9 cellular contexts compared by ENCODE assay signal in genomic region chr7:106866298-106867281, GRCh38. TPM values are rescaled to one million over a fixed set of nuclear protein-coding genes. Genes with fewer than 3 reads are reported as not detected.
DNase-seq lines count a peak whose midpoint lies in the region; ATAC-seq and TF ChIP-seq lines count a peak whose summit lies in the region.
"Had no signal": no experiment of that assay in that cellular context is flagged by ENCODE, and none has a peak within 500 bp of the region (broad histone marks: within the 10 kb centered on the region; RNA-seq: fewer than 3 reads in every experiment).

No MANE protein-coding gene starts in this region.

- peaks cover 84% of the 10 kb centered on the region for H3K4me1 Mint-ChIP-seq in activated naive CD4-positive, alpha-beta T cell treated with anti-CD3 and anti-CD28 coated beads for 36 hours (ENCODE audit: low read depth)
- peaks cover 89% of the 10 kb centered on the region for H3K4me1 Mint-ChIP-seq in activated T-cell treated with anti-CD3 and anti-CD28 coated beads, Interleukin-2, amount 50 U/mL, for 72 hours (ENCODE audit: low read depth)
- H3K4me1 Mint-ChIP-seq in WTC11: peaks cover 10% of the 10 kb centered on the region

- no peaks in the 10 kb centered on the region for H3K4me1 ChIP-seq in testis

- no peaks in the 10 kb centered on the region for H3K27me3 Mint-ChIP-seq in activated naive CD4-positive, alpha-beta T cell treated with anti-CD3 and anti-CD28 coated beads for 36 hours (ENCODE audit: low read depth)
- H3K27me3 Mint-ChIP-seq in activated T-cell treated with anti-CD3 and anti-CD28 coated beads, Interleukin-2, amount 50 U/mL, for 72 hours (ENCODE audit: low read depth): no peaks in the 10 kb centered on the region
- H3K27me3 Mint-ChIP-seq in WTC11 (ENCODE audit: low read depth): no peaks in the 10 kb centered on the region

- H3K9me3 Mint-ChIP-seq in activated naive CD4-positive, alpha-beta T cell treated with anti-CD3 and anti-CD28 coated beads for 36 hours: no peaks in the 10 kb centered on the region
- no peaks in the 10 kb centered on the region for H3K9me3 Mint-ChIP-seq in activated T-cell treated with anti-CD3 and anti-CD28 coated beads, Interleukin-2, amount 50 U/mL, for 72 hours
- peaks cover 10% of the 10 kb centered on the region; the same call in 1 of the 2 replicates for H3K9me3 Mint-ChIP-seq in WTC11

- CTCF ChIA-PET in activated naive CD4-positive, alpha-beta T cell treated with anti-CD3 and anti-CD28 coated beads for 36 hours (lab: Charles Lee): interaction anchor here (1.6 kb wide), 1 partner anchor 302 kb away, joined by 4 read pairs; the partner anchor contains the start of gene HBP1
- CTCF ChIA-PET in WTC11 (lab: Charles Lee): no interaction called here

- peak overlapping the region; percentile 52 for H3K4me3 Mint-ChIP-seq in activated naive CD4-positive, alpha-beta T cell treated with anti-CD3 and anti-CD28 coated beads for 36 hours
- H3K4me3 Mint-ChIP-seq in activated T-cell treated with anti-CD3 and anti-CD28 coated beads, Interleukin-2, amount 50 U/mL, for 72 hours: peak overlapping the region; percentile 86 to 87
- H3K4me3 Mint-ChIP-seq in WTC11: no peak overlapping the region

- peaks cover 16% of the 10 kb centered on the region for H3K36me3 Mint-ChIP-seq in activated naive CD4-positive, alpha-beta T cell treated with anti-CD3 and anti-CD28 coated beads for 36 hours (ENCODE audit: low read depth)
- H3K36me3 Mint-ChIP-seq in activated T-cell treated with anti-CD3 and anti-CD28 coated beads, Interleukin-2, amount 50 U/mL, for 72 hours (ENCODE audit: insufficient read depth in 2 of 2): peaks cover 7 to 8% of the 10 kb centered on the region in 2 donors
- no peaks in the 10 kb centered on the region for H3K36me3 Mint-ChIP-seq in WTC11

- 54 to 58% methylated on average over 5 of the region's 5 CpGs for WGBS in testis, 2 donors

- H3K4me3 ChIP-seq in testis: peak overlapping the region; percentile 48 to 58

- H3K36me3 ChIP-seq in testis (ENCODE audit: low read depth, missing control alignments): no peaks in the 10 kb centered on the region

- peak; percentile 51 for DNase-seq in activated naive CD4-positive, alpha-beta T cell treated with anti-CD3 and anti-CD28 coated beads for 36 hours
- DNase-seq in activated naive CD4-positive, alpha-beta T cell (lab: John Stamatoyannopoulos, UW): no peak
- DNase-seq in activated T-cell treated with anti-CD3 and anti-CD28 coated beads, Interleukin-2, amount 50 U/mL, for 72 hours: peak in 1 of 2 donors; percentile 25
- DNase-seq in testis (no peak), WTC11 (ENCODE audit: low spot score) (no peak), GM19240 (ENCODE audit: insufficient read length, low spot score) (no peak), DMS153 (lab: John Stamatoyannopoulos, UW) (no peak)
- DNase-seq: C1 segment of cervical spinal cord had no signal

- POLR2A ChIA-PET in WTC11 (lab: Charles Lee): no interaction called here

- peak overlapping the region; percentile 74 for H3K27ac Mint-ChIP-seq in activated naive CD4-positive, alpha-beta T cell treated with anti-CD3 and anti-CD28 coated beads for 36 hours
- peak overlapping the region; percentile 61 for H3K27ac Mint-ChIP-seq in activated T-cell treated with anti-CD3 and anti-CD28 coated beads, Interleukin-2, amount 50 U/mL, for 72 hours
- H3K27ac Mint-ChIP-seq in WTC11: no peak overlapping the region

- TF ChIP-seq CTCF in testis (IDR thresholded peaks at IDR 0.05) (no peak), WTC11 (IDR thresholded peaks at IDR 0.05) (no peak)

- TF ChIP-seq POLR2A in testis (IDR thresholded peaks at IDR 0.05): no peak

- intact Hi-C loops in activated naive CD4-positive, alpha-beta T cell treated with anti-CD3 and anti-CD28 coated beads for 36 hours (cut with micrococcal nuclease): loop anchor here (1.0 to 10.0 kb wide), 9 partner anchors 176 to 1922 kb away; partner anchors contain the start of genes CBLL1, NAMPT and PRKAR2B
- intact Hi-C loops in testis (cut with DNase I; ENCODE audit: low total_unique reads): no loop called here

- ATAC-seq in HG03280 (IDR thresholded peaks at IDR 0.05; ENCODE audit: unreplicated experiment) (peak; percentile 28), WTC11 (no peak)
- ATAC-seq in activated T-cell treated with anti-CD3 and anti-CD28 coated beads, Interleukin-2, amount 50 U/mL, for 72 hours (replicated peaks in 1 of 2): peak; percentile 41 to 50

- no peaks in the 10 kb centered on the region for H3K27me3 ChIP-seq in testis

- H3K9me3 ChIP-seq in testis: no peaks in the 10 kb centered on the region

- H3K27ac ChIP-seq in testis: no peak overlapping the region

TF ChIP-seq in WTC11, 78 proteins besides CTCF, POLR2A, EP300 and RAD21 (continues in another document):
- no peak for TF ChIP-seq JUN (CRISPR knock-in tag; IDR thresholded peaks at IDR 0.05)
- TF ChIP-seq OVOL2 (CRISPR knock-in tag; IDR thresholded peaks at IDR 0.05; ENCODE audit: borderline replicate concordance): no peak
- no peak for TF ChIP-seq SOX15 (CRISPR knock-in tag; IDR thresholded peaks at IDR 0.05)
- TF ChIP-seq NR3C1 (CRISPR knock-in tag; conservative IDR thresholded peaks at IDR 0.05; ENCODE audit: low read depth): no peak
- no peak for TF ChIP-seq CDX4 (CRISPR knock-in tag; IDR thresholded peaks at IDR 0.05; ENCODE audit: borderline replicate concordance)
- no peak for TF ChIP-seq FOXJ3 (CRISPR knock-in tag; IDR thresholded peaks at IDR 0.05; ENCODE audit: borderline replicate concordance)
- no peak for TF ChIP-seq RORB (CRISPR knock-in tag; IDR thresholded peaks at IDR 0.05)
- TF ChIP-seq E2F5 (CRISPR knock-in tag; IDR thresholded peaks at IDR 0.05): no peak
- TF ChIP-seq NFYB (CRISPR knock-in tag; conservative IDR thresholded peaks at IDR 0.05; ENCODE audit: low read depth): no peak
- no peak for TF ChIP-seq ZBTB43 (CRISPR knock-in tag; IDR thresholded peaks at IDR 0.05)
- TF ChIP-seq FOXK1 (CRISPR knock-in tag; IDR thresholded peaks at IDR 0.05): no peak
- no peak for TF ChIP-seq FOXP4 (CRISPR knock-in tag; IDR thresholded peaks at IDR 0.05)
- no peak for TF ChIP-seq CREB1 (CRISPR knock-in tag; IDR thresholded peaks at IDR 0.05)
- TF ChIP-seq FOXP1 (CRISPR knock-in tag; IDR thresholded peaks at IDR 0.05; ENCODE audit: borderline replicate concordance): no peak
- no peak for TF ChIP-seq MLX (CRISPR knock-in tag; IDR thresholded peaks at IDR 0.05)

RNA-seq across cellular contexts. Expression of gene PIK3CG, which starts 1.5 kb away (rescaled TPM):
- 1 to 10 TPM; 3.6 to 3.8 TPM for total RNA-seq in activated naive CD4-positive, alpha-beta T cell treated with anti-CD3 and anti-CD28 coated beads for 36 hours
- 10 to 100 TPM; 10.2 to 18.7 TPM for total RNA-seq in activated T-cell treated with anti-CD3 and anti-CD28 coated beads, Interleukin-2, amount 50 U/mL, for 72 hours
- 10 to 100 TPM in 1 of 2 donors, 1 to 10 TPM in 1; 6.5 to 10.3 TPM for total RNA-seq in testis
- polyA plus RNA-seq in testis (ENCODE audit: insufficient read depth, low read depth, low replicate concordance): 9.3 TPM
- 0.07 to 0.11 TPM (median 0.07 TPM) in 3 replicates for total RNA-seq in WTC11 (2021)
